1 cellular context compared by ENCODE assay signal in genomic region chr1:155197901-155198546, GRCh38.
TF ChIP-seq lines count a peak whose summit lies in the region.

No MANE protein-coding gene starts in this region.

TF ChIP-seq in WTC11, 78 proteins besides CTCF, POLR2A, EP300 and RAD21:
- no peak for TF ChIP-seq MXD4 (CRISPR knock-in tag; IDR thresholded peaks at IDR 0.05; ENCODE audit: borderline replicate concordance)
- TF ChIP-seq NR3C1 (CRISPR knock-in tag; conservative IDR thresholded peaks at IDR 0.05; ENCODE audit: low read depth) = no peak
- no peak for TF ChIP-seq ZNF121 (CRISPR knock-in tag; IDR thresholded peaks at IDR 0.05)
- TF ChIP-seq ZNF512 (CRISPR knock-in tag; IDR thresholded peaks at IDR 0.05; ENCODE audit: borderline replicate concordance) = no peak
- TF ChIP-seq RORB (CRISPR knock-in tag; IDR thresholded peaks at IDR 0.05) = no peak
- no peak for TF ChIP-seq SOX15 (CRISPR knock-in tag; IDR thresholded peaks at IDR 0.05)
- TF ChIP-seq AFF4 (CRISPR knock-in tag; IDR thresholded peaks at IDR 0.05; ENCODE audit: borderline replicate concordance) = no peak
- TF ChIP-seq IRF1 (CRISPR knock-in tag; IDR thresholded peaks at IDR 0.05) = no peak
- TF ChIP-seq ZBTB21 (CRISPR knock-in tag; IDR thresholded peaks at IDR 0.05; ENCODE audit: borderline replicate concordance) = no peak
- no peak for TF ChIP-seq AR (CRISPR knock-in tag; IDR thresholded peaks at IDR 0.05)
- TF ChIP-seq KAT7 (CRISPR knock-in tag; IDR thresholded peaks at IDR 0.05; ENCODE audit: borderline replicate concordance) = no peak
